In the genomic region with DNA sequence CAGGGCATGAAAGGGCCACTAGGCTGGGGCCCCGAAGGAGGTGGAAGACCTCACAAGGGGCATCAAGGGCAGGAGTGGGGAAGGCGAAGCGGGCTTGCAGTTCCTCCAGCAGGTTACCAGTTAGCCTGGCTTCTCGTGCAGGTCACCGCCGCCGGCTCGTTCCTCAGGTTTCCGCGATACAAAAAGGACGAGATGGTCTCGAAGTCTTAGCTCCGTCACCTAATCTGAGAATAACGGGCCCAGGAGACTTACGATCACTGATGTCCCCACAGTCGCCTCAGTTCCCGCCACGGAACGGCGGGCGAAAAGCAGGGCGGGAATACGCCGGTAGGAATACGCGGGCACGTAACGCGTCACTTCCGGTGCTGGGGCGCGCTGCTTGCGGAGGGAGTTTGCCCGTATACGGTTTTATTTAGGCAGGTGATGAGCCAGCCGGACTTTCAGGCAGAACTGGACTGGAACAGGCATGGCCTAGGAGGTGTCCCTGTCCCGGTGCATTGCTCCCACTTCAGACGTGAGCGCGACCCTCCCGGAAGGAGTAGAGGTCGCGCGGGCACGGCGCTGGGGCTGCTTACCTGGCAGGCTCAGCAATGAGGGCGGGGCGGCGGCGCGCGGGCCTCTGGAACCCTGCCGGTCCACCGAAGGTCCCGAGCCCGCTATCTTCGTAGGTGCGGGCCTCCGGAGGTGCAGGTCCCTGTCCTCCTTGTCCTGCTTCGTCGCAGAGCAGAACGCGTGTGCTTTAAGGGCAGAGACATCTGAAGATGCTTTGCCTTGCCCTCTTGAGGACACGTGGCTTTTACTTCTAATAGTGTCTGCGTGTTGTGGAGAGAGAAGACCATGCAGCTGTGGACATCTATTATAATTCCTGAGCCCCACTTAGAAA, we compare ENCODE assay signal across 8 cellular contexts. TPM values are rescaled to one million over a fixed set of nuclear protein-coding genes. Genes with fewer than 3 reads are reported as not detected.
DNase-seq lines count a peak whose midpoint lies in the region; ATAC-seq and TF ChIP-seq lines count a peak whose summit lies in the region.

A gene with protein sequence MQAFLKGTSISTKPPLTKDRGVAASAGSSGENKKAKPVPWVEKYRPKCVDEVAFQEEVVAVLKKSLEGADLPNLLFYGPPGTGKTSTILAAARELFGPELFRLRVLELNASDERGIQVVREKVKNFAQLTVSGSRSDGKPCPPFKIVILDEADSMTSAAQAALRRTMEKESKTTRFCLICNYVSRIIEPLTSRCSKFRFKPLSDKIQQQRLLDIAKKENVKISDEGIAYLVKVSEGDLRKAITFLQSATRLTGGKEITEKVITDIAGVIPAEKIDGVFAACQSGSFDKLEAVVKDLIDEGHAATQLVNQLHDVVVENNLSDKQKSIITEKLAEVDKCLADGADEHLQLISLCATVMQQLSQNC (minus strand): TSS at position 310 of the 883 bp plus-strand sequence. CDS start 1,769 bp downstream, outside the sequence.

- H3K9me3 ChIP-seq in BLaER1 = no peaks in the 10 kb centered on the region
- no peaks in the 10 kb centered on the region for H3K9me3 ChIP-seq in right lobe of liver

- TF ChIP-seq CTCF in right lobe of liver (IDR thresholded peaks at IDR 0.05) = no peak

- peak within 1 kb of the TSS; percentile 87 for H3K9ac ChIP-seq in BLaER1

- H3K27me3 ChIP-seq in BLaER1 = no peaks in the 10 kb centered on the region
- H3K27me3 ChIP-seq in right lobe of liver = no peaks in the 10 kb centered on the region

- DNase-seq in NCI-H526 treated with DMSO at 0.1 percent for 48 hours (lab: John Stamatoyannopoulos, UW) (peak; percentile 71), dermis microvascular lymphatic vessel endothelial cell (ENCODE audit: low read depth in 2 of 2) (peak; percentile 51 to 71), right lobe of liver (peak; percentile 89 to 91 (median 89))
- DNase-seq in activated CD4-positive, alpha-beta T cell treated with anti-CD3 and anti-CD28 coated beads, Interleukin-2, amount 50 U/mL, for 24 hours (ENCODE audit: low read depth in 1 of 2, low spot score in 1 of 2) = peak; percentile 85 to 87
- peak; percentile 89 for DNase-seq in stimulated activated CD4-positive, alpha-beta T cell treated with anti-CD3 and anti-CD28 coated beads, Interleukin-4, amount 100 ng/mL, for 24 hours

- intact Hi-C loops in right lobe of liver (cut with DNase I) = no loop called here

- H3K36me3 ChIP-seq in BLaER1 = peaks cover 37% of the 10 kb centered on the region
- no peaks in the 10 kb centered on the region for H3K36me3 ChIP-seq in right lobe of liver

- WGBS in right lobe of liver (ENCODE audit: insufficient coverage, low coverage, low lambda C conversion rate, missing lambda C conversion rate) = 0% methylated on average over 10 of the region's 65 CpGs

- H3K4me1 ChIP-seq in BLaER1 = peaks cover 28% of the 10 kb centered on the region
- H3K4me1 ChIP-seq in right lobe of liver = peaks cover 0 to 15% (median 6%) of the 10 kb centered on the region in 4 donors

- H3K27ac ChIP-seq in BLaER1 (peak within 1 kb of the TSS; percentile 86), right lobe of liver (peak within 1 kb of the TSS; percentile 84 to 89 (median 85))

- TF ChIP-seq POLR2A in right lobe of liver (IDR thresholded peaks at IDR 0.05) = peak; percentile 61

- peak within 1 kb of the TSS; percentile 74 for H3K4me3 ChIP-seq in BLaER1
- peak within 1 kb of the TSS; percentile 82 to 84 (median 83) for H3K4me3 ChIP-seq in right lobe of liver

- ATAC-seq in GM19328 (IDR thresholded peaks at IDR 0.05; ENCODE audit: unreplicated experiment) (peak; percentile 91), HG03457 (IDR thresholded peaks at IDR 0.05; ENCODE audit: unreplicated experiment) (peak; percentile 77), right lobe of liver (peak; percentile 97 to 99 (median 98))

- no peaks in the 10 kb centered on the region for H4K20me1 ChIP-seq in BLaER1

- peak within 1 kb of the TSS; percentile 88 for H3K4me2 ChIP-seq in BLaER1

RNA-seq across cellular contexts. Expression of the gene that starts here (rescaled TPM):
- total RNA-seq in dermis microvascular lymphatic vessel endothelial cell = 12.5 and 22.1 TPM in 2 replicates
- 10 to 100 TPM in 2 of 6 experiments, 1 to 10 TPM in 4; 4.6 to 17.4 (median 5.6) TPM for total RNA-seq in right lobe of liver

Comparison
In these comparisons a context has a peak if more than half of its experiments do, and no peak if none do; other contexts are left out.
1. Peak in every context shown above with its lines: DNase-seq, ATAC-seq, H3K4me3 ChIP-seq and H3K27ac ChIP-seq.